18 cellular contexts compared by ENCODE assay signal in the genomic region with DNA sequence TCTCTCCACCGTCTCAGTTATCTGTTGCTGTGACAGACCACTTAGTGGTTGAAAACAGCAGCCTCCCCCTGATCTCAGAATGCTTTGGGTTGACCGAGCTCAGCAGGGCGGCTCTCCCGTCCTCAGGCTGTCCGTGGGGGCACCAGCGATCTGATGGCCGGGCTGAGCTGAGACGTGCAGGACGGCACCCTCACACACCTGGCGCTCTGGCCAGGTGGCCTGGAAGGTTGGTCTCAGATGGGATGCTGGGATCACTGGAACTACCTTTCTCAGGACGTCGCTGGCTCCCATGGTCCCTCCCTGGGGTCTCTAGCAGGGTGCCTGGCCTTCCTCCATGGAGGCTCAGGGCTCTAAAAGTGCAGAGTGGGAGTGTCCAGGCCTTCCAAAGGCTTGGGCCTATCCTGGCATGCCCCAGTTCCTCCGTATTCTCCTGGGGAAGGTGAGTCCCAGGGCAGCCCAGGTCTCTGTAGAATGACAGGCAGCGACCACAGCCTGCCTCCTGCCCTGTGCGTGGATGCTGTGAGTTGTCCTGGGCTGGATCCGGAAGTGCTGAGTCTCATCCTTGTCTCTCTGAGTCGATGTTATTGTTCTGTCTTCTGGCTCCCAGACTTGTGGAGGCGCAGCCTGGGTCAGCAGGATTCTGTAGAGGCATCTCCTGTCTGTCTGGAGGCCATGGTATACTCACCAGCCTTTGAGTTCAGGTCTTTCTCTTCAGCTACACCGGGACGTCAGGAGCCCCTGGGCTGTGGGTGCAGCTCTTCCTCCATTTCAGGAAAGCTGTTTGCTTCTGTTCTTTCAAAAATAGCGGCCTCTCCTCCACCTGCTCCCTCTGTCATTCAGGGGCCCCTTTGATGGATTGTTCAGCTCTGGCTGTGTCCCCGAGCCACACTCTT. TPM values are rescaled to one million over a fixed set of nuclear protein-coding genes. Genes with fewer than 3 reads are reported as not detected.
DNase-seq lines count a peak whose midpoint lies in the region; ATAC-seq and TF ChIP-seq lines count a peak whose summit lies in the region.
"Had no signal": no experiment of that assay in that cellular context is flagged by ENCODE, and none has a peak within 500 bp of the region (broad histone marks: within the 10 kb centered on the region; RNA-seq: fewer than 3 reads in every experiment).

No MANE protein-coding gene starts in this region.

- peaks cover 3 to 11% (median 4%) of the 10 kb centered on the region in 5 experiments for H3K9me3 Mint-ChIP-seq in brain
- H3K9me3 Mint-ChIP-seq in nephron progenitor cell = peaks cover 11% of the 10 kb centered on the region
- H3K9me3 Mint-ChIP-seq: T-helper 2 cell treated with Interferon-gamma antibody and Interleukin-4, amounts not matched to agents 5 μg/mL and 100 μg/mL, for 36 hours had no signal

- intact Hi-C loops in stomach (cut with DNase I; ENCODE audit: low total_unique reads) = loop anchor here (10.0 kb wide), 1 partner anchor 260 kb away; no protein-coding TSS in a partner anchor

- TF ChIP-seq POLR2A in stomach (IDR thresholded peaks at IDR 0.05) = no peak

- TF ChIP-seq EP300 in stomach (IDR thresholded peaks at IDR 0.05) = no peak

- no peaks in the 10 kb centered on the region for H3K9me3 ChIP-seq in BLaER1 treated with 17β-estradiol and CSF1 and Interleukin-3, amounts not matched to agents 10 nM and 100 nM (replicated peaks in 1 of 11)
- H3K9me3 ChIP-seq in GM23248 (ENCODE audit: low read depth) = no peaks in the 10 kb centered on the region
- peaks cover 0 to 7% (median 0%) of the 10 kb centered on the region in 4 donors for H3K9me3 ChIP-seq in stomach
- H3K9me3 ChIP-seq: testis had no signal

- peaks cover 0 to 34% (median 5%) of the 10 kb centered on the region in 11 experiments; a peak in 7 of 22 replicates for H4K20me1 ChIP-seq in BLaER1 treated with 17β-estradiol and CSF1 and Interleukin-3, amounts not matched to agents 10 nM and 100 nM
- H4K20me1 ChIP-seq in GM23248 (ENCODE audit: insufficient read depth) = no peaks in the 10 kb centered on the region

- H3K27ac ChIP-seq in BLaER1 treated with 17β-estradiol and CSF1 and Interleukin-3, amounts not matched to agents 10 nM and 100 nM = peak overlapping the region in 3 of 11 experiments; percentile 4 to 52 (median 8); a peak in 6 of 22 replicates
- H3K27ac ChIP-seq in GM23248 (no peak overlapping the region), stomach (no peak overlapping the region)
- H3K27ac ChIP-seq: brain microvascular endothelial cell, testis had no signal

- peaks cover 4% of the 10 kb centered on the region for H3K36me3 Mint-ChIP-seq in brain
- H3K36me3 Mint-ChIP-seq in nephron progenitor cell (ENCODE audit: low read depth) = peaks cover 11% of the 10 kb centered on the region

- no peak for TF ChIP-seq CTCF in brain (conservative IDR thresholded peaks at IDR 0.05)
- no peak for TF ChIP-seq CTCF in nephron progenitor cell (IDR thresholded peaks at IDR 0.05)
- TF ChIP-seq CTCF in stomach (IDR thresholded peaks at IDR 0.05) = no peak

- H3K4me1 ChIP-seq in BLaER1 treated with 17β-estradiol and CSF1 and Interleukin-3, amounts not matched to agents 10 nM and 100 nM = peaks cover 52 to 80% (median 76%) of the 10 kb centered on the region in 10 experiments
- H3K4me1 ChIP-seq in GM23248 (ENCODE audit: insufficient read depth) = 0 out of 2 replicates have a peak, but pooled peaks cover 4% of the 10 kb centered on the region
- peaks cover 10 to 18% (median 16%) of the 10 kb centered on the region in 4 donors for H3K4me1 ChIP-seq in stomach

- H3K9ac ChIP-seq in BLaER1 treated with 17β-estradiol and CSF1 and Interleukin-3, amounts not matched to agents 10 nM and 100 nM = peak overlapping the region in 4 of 11 experiments; percentile 0 to 37 (median 22); a peak in 1 of 22 replicates
- H3K9ac ChIP-seq in GM23248 = no peak overlapping the region

- no peaks in the 10 kb centered on the region for H3K36me3 ChIP-seq in BLaER1 treated with 17β-estradiol and CSF1 and Interleukin-3, amounts not matched to agents 10 nM and 100 nM
- H3K36me3 ChIP-seq in GM23248 (ENCODE audit: low read depth) (no peaks in the 10 kb centered on the region), stomach (no peaks in the 10 kb centered on the region)
- H3K36me3 ChIP-seq: brain microvascular endothelial cell had no signal

- H3K27me3 Mint-ChIP-seq in brain = peaks cover 3% of the 10 kb centered on the region
- peaks cover 8% of the 10 kb centered on the region for H3K27me3 Mint-ChIP-seq in nephron progenitor cell (ENCODE audit: low read depth, poor library complexity)

- peaks cover 5 to 70% (median 43%) of the 10 kb centered on the region in 11 experiments; a peak in 18 of 22 replicates for H3K27me3 ChIP-seq in BLaER1 treated with 17β-estradiol and CSF1 and Interleukin-3, amounts not matched to agents 10 nM and 100 nM
- H3K27me3 ChIP-seq in GM23248 (replicated peaks; ENCODE audit: insufficient read depth) (no peaks in the 10 kb centered on the region), stomach (no peaks in the 10 kb centered on the region)
- H3K27me3 ChIP-seq: brain microvascular endothelial cell, testis had no signal

- peaks cover 5% of the 10 kb centered on the region; the same call in 1 of the 2 replicates for H3F3A ChIP-seq in GM23248 (ENCODE audit: insufficient read depth)

- no peak for ATAC-seq in HG02571 (IDR thresholded peaks at IDR 0.05; ENCODE audit: unreplicated experiment)

- in situ Hi-C loops in GM23248 (cut with MboI) = no loop called here

- peaks cover 7% of the 10 kb centered on the region for H3K4me1 Mint-ChIP-seq in brain
- peaks cover 46% of the 10 kb centered on the region for H3K4me1 Mint-ChIP-seq in nephron progenitor cell

- WGBS in GM23248 (ENCODE audit: low coverage in 1 of 2, low lambda C conversion rate in 2 of 2, missing lambda C conversion rate in 2 of 2), 2 experiments = 85% methylated on average over 22 of the region's 22 CpGs
- 80 to 88% (median 84%) methylated on average over 16 to 22 of the region's 22 CpGs for WGBS in stomach, 5 donors

- H3K27ac Mint-ChIP-seq in brain = peak overlapping the region in 3 of 5 experiments; percentile 12 to 27 (median 13)
- peak overlapping the region; percentile 55 for H3K27ac Mint-ChIP-seq in nephron progenitor cell
- H3K27ac Mint-ChIP-seq: T-helper 2 cell treated with Interferon-gamma antibody and Interleukin-4, amounts not matched to agents 5 μg/mL and 100 μg/mL, for 36 hours had no signal

- no peaks in the 10 kb centered on the region for H3K9me2 ChIP-seq in GM23248 (ENCODE audit: insufficient read depth)

- H3K4me2 ChIP-seq in BLaER1 treated with 17β-estradiol and CSF1 and Interleukin-3, amounts not matched to agents 10 nM and 100 nM = peak overlapping the region; percentile 75 to 95 (median 84)
- no peak overlapping the region for H3K4me2 ChIP-seq in GM23248 (ENCODE audit: unreplicated experiment)

- H3K4me3 ChIP-seq in BLaER1 treated with 17β-estradiol and CSF1 and Interleukin-3, amounts not matched to agents 10 nM and 100 nM = no peak overlapping the region
- H3K4me3 ChIP-seq in GM23248 = no peak overlapping the region
- H3K4me3 ChIP-seq in stomach = no peak overlapping the region
- H3K4me3 ChIP-seq: testis had no signal

- H2AFZ ChIP-seq in GM23248 = no peak overlapping the region

- peak; percentile 27 for DNase-seq in GM23248
- DNase-seq in nephron progenitor cell = no peak
- no peak for DNase-seq in stomach
- DNase-seq in HUDEP-2 (lab: John Stamatoyannopoulos, UW; ENCODE audit: unreplicated experiment in 76 of 76) = no peak
- no peak for DNase-seq in inferior parietal cortex (ENCODE audit: extremely low spot score)
- DNase-seq: activated CD4-positive, alpha-beta T cell treated with anti-CD3 and anti-CD28 coated beads, Interleukin-2, amount 50 U/mL, for 4 hours; activated gamma-delta T cell; AML-193; brain microvascular endothelial cell; effector memory CD4-positive, alpha-beta T cell; midbrain; NCI-H510A; stimulated activated CD4-positive, alpha-beta T cell treated with anti-CD3 and anti-CD28 coated beads, Interleukin-15, amount 100 ng/mL, for 24 hours; testis had no signal

- H3K79me2 ChIP-seq in GM23248 (ENCODE audit: insufficient read depth) = no peaks in the 10 kb centered on the region

- H3K4me3 Mint-ChIP-seq in brain (no peak overlapping the region), nephron progenitor cell (no peak overlapping the region)
- H3K4me3 Mint-ChIP-seq: T-helper 2 cell treated with Interferon-gamma antibody and Interleukin-4, amounts not matched to agents 5 μg/mL and 100 μg/mL, for 36 hours had no signal

RNA-seq across cellular contexts. Expression of a gene that starts 12.1 kb away (rescaled TPM):
- total RNA-seq in GM23248 (2014; rRNA removed; shearing (Covaris generic)) = 2.4 and 5.8 TPM in 2 replicates
- polyA plus RNA-seq in GM23248 (2016; fragmentation: Nextera tagmentation; extraction: Ambion mirVana) = 0.66 TPM in 2 replicates
- polyA plus RNA-seq in brain (ENCODE audit: insufficient read depth, low read depth, low replicate concordance) = 16.0 TPM
- 100 to 1,000 TPM in 1 of 5 donors, 10 to 100 TPM in 3, 1 to 10 TPM in 1; 8.5 to 167 (median 22.9) TPM for total RNA-seq in stomach
- 10 to 100 TPM; 14.2 to 24.4 (median 22.7) TPM for polyA plus RNA-seq in stomach

RNA-seq across cellular contexts. Expression of a gene that starts 52.9 kb away (rescaled TPM):
- 7.5 and 11.1 TPM in 2 replicates for total RNA-seq in GM23248 (2014; rRNA removed; shearing (Covaris generic))
- polyA plus RNA-seq in GM23248 (2016; fragmentation: Nextera tagmentation; extraction: Ambion mirVana) = 9.6 and 11.5 TPM in 2 replicates
- polyA plus RNA-seq in brain (ENCODE audit: insufficient read depth, low read depth, low replicate concordance) = 16.2 TPM
- total RNA-seq in stomach = 10 to 100 TPM in 4 of 5 donors, 1 to 10 TPM in 1; 7.5 to 31.3 (median 15.1) TPM
- polyA plus RNA-seq in stomach = 1 to 10 TPM; 4.2 to 7.0 (median 6.9) TPM
